Comparison of ENCODE assay signal across 1 cellular context in genomic region chr4:73404042-73404441, GRCh38.
A peak's percentile ranks its signal among the peaks of the same experiment; 100 is the strongest.
TF ChIP-seq lines count a peak whose summit lies in the region.

Gene ALB, plus strand, starts transcription at chr4:73404287. Its CDS starts 41 bp downstream, at chr4:73404328.

TF ChIP-seq in HepG2, 621 proteins besides CTCF, POLR2A, EP300 and RAD21 (continued from another document and continues in another):
- no peak for TF ChIP-seq ZNF407 (CRISPR knock-in tag; IDR thresholded peaks at IDR 0.05; ENCODE audit: not compliant biosample characterization)
- TF ChIP-seq NR2C2 (CRISPR knock-in tag; IDR thresholded peaks at IDR 0.05; ENCODE audit: borderline replicate concordance): no peak
- peak; percentile 26; the same call in 1 of the 2 replicates for TF ChIP-seq NFYB (CRISPR knock-in tag; IDR thresholded peaks at IDR 0.05)
- TF ChIP-seq ZNF775 (CRISPR knock-in tag; IDR thresholded peaks at IDR 0.05; ENCODE audit: borderline replicate concordance): no peak
- TF ChIP-seq ZMYM4 (CRISPR knock-in tag; IDR thresholded peaks at IDR 0.05): peak; percentile 56; the same call in 1 of the 2 replicates
- TF ChIP-seq ZNF619 (CRISPR knock-in tag; IDR thresholded peaks at IDR 0.05): no peak
- peak; percentile 86; the same call in 1 of the 2 replicates for TF ChIP-seq SSRP1 (CRISPR knock-in tag; IDR thresholded peaks at IDR 0.05)
- no peak for TF ChIP-seq ZNF629 (CRISPR knock-in tag; conservative IDR thresholded peaks at IDR 0.05)
- TF ChIP-seq ZNF256 (CRISPR knock-in tag; conservative IDR thresholded peaks at IDR 0.05): no peak
- peak; percentile 81; the same call in 1 of the 2 replicates for TF ChIP-seq GATA4 (IDR thresholded peaks at IDR 0.05; ENCODE audit: borderline replicate concordance, low read depth)
- TF ChIP-seq, protein P1, sequence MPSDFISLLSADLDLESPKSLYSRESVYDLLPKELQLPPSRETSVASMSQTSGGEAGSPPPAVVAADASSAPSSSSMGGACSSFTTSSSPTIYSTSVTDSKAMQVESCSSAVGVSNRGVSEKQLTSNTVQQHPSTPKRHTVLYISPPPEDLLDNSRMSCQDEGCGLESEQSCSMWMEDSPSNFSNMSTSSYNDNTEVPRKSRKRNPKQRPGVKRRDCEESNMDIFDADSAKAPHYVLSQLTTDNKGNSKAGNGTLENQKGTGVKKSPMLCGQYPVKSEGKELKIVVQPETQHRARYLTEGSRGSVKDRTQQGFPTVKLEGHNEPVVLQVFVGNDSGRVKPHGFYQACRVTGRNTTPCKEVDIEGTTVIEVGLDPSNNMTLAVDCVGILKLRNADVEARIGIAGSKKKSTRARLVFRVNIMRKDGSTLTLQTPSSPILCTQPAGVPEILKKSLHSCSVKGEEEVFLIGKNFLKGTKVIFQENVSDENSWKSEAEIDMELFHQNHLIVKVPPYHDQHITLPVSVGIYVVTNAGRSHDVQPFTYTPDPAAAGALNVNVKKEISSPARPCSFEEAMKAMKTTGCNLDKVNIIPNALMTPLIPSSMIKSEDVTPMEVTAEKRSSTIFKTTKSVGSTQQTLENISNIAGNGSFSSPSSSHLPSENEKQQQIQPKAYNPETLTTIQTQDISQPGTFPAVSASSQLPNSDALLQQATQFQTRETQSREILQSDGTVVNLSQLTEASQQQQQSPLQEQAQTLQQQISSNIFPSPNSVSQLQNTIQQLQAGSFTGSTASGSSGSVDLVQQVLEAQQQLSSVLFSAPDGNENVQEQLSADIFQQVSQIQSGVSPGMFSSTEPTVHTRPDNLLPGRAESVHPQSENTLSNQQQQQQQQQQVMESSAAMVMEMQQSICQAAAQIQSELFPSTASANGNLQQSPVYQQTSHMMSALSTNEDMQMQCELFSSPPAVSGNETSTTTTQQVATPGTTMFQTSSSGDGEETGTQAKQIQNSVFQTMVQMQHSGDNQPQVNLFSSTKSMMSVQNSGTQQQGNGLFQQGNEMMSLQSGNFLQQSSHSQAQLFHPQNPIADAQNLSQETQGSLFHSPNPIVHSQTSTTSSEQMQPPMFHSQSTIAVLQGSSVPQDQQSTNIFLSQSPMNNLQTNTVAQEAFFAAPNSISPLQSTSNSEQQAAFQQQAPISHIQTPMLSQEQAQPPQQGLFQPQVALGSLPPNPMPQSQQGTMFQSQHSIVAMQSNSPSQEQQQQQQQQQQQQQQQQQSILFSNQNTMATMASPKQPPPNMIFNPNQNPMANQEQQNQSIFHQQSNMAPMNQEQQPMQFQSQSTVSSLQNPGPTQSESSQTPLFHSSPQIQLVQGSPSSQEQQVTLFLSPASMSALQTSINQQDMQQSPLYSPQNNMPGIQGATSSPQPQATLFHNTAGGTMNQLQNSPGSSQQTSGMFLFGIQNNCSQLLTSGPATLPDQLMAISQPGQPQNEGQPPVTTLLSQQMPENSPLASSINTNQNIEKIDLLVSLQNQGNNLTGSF (CRISPR knock-in tag; IDR thresholded peaks at IDR 0.05): no peak
- peak; percentile 19 for TF ChIP-seq YY1 (IDR thresholded peaks at IDR 0.05; ENCODE audit: insufficient read depth, insufficient replicate concordance, low read depth, low read length)
- TF ChIP-seq MNT (IDR thresholded peaks at IDR 0.05): no peak
- TF ChIP-seq BHLHE40 (IDR thresholded peaks at IDR 0.05; ENCODE audit: low read length): no peak
- TF ChIP-seq, protein P2, sequence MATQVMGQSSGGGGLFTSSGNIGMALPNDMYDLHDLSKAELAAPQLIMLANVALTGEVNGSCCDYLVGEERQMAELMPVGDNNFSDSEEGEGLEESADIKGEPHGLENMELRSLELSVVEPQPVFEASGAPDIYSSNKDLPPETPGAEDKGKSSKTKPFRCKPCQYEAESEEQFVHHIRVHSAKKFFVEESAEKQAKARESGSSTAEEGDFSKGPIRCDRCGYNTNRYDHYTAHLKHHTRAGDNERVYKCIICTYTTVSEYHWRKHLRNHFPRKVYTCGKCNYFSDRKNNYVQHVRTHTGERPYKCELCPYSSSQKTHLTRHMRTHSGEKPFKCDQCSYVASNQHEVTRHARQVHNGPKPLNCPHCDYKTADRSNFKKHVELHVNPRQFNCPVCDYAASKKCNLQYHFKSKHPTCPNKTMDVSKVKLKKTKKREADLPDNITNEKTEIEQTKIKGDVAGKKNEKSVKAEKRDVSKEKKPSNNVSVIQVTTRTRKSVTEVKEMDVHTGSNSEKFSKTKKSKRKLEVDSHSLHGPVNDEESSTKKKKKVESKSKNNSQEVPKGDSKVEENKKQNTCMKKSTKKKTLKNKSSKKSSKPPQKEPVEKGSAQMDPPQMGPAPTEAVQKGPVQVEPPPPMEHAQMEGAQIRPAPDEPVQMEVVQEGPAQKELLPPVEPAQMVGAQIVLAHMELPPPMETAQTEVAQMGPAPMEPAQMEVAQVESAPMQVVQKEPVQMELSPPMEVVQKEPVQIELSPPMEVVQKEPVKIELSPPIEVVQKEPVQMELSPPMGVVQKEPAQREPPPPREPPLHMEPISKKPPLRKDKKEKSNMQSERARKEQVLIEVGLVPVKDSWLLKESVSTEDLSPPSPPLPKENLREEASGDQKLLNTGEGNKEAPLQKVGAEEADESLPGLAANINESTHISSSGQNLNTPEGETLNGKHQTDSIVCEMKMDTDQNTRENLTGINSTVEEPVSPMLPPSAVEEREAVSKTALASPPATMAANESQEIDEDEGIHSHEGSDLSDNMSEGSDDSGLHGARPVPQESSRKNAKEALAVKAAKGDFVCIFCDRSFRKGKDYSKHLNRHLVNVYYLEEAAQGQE (IDR thresholded peaks at IDR 0.05; ENCODE audit: borderline replicate concordance in 1 of 2, low read depth in 1 of 2, low read length in 2 of 2): peak in 1 of 2 experiments; percentile 82; a peak in 2 of 4 replicates
- no peak for TF ChIP-seq ZKSCAN5 (CRISPR knock-in tag; IDR thresholded peaks at IDR 0.05)
- TF ChIP-seq KDM2A (CRISPR knock-in tag; IDR thresholded peaks at IDR 0.05; ENCODE audit: borderline replicate concordance, low read depth): no peak
- TF ChIP-seq, protein P3, sequence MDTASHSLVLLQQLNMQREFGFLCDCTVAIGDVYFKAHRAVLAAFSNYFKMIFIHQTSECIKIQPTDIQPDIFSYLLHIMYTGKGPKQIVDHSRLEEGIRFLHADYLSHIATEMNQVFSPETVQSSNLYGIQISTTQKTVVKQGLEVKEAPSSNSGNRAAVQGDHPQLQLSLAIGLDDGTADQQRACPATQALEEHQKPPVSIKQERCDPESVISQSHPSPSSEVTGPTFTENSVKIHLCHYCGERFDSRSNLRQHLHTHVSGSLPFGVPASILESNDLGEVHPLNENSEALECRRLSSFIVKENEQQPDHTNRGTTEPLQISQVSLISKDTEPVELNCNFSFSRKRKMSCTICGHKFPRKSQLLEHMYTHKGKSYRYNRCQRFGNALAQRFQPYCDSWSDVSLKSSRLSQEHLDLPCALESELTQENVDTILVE (CRISPR knock-in tag; IDR thresholded peaks at IDR 0.05): peak; percentile 83; the same call in 1 of the 2 replicates
- TF ChIP-seq ZBTB4 (CRISPR knock-in tag; IDR thresholded peaks at IDR 0.05; ENCODE audit: borderline replicate concordance): no peak
- no peak for TF ChIP-seq ETV6 (CRISPR knock-in tag; conservative IDR thresholded peaks at IDR 0.05)
- no peak for TF ChIP-seq ZNF766 (CRISPR knock-in tag; IDR thresholded peaks at IDR 0.05; ENCODE audit: borderline replicate concordance)
- peak; percentile 97 for TF ChIP-seq MLLT10 (CRISPR knock-in tag; IDR thresholded peaks at IDR 0.05)
